8 cellular contexts compared by ENCODE assay signal in the genomic region with DNA sequence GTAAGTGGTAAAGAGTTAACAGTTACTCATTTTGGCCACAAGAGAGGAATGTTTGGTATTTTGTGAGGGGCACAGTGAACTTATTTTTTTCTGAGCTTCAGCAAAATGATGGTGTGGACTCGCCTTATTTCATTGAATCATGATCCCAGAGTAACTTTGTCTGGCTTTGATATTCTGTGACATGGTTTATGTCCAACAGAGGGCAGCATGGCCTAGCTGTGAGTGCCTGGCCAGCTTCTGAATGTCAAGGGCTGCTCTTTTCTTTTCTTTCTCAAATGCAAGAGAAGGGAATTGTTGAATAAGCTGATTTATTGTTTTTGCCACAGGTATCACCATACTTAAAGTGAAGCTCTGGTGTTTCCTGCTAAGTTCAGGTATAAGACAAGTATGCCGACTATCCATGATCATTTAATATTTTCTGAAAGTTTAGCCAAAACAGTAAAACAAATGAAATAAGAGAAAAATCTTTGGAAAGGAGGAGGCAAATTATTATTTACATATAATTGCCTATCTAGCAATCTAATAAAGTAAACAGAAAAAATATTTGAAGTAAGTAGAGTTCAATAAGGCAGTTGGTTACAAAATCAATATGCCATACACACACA.
A peak's percentile ranks its signal among the peaks of the same experiment; 100 is the strongest.
DNase-seq lines count a peak whose midpoint lies in the region; ATAC-seq and TF ChIP-seq lines count a peak whose summit lies in the region.

No MANE protein-coding gene starts in this region.

- no peak overlapping the region for H3K4me3 ChIP-seq in AG04449 (ENCODE audit: low read depth, low read length)

- DNase-seq in AG04449 (ENCODE audit: low read depth, low spot score) (no peak), NCI-H774 (lab: John Stamatoyannopoulos, UW) (peak; percentile 47), dedifferentiated amniotic fluid mesenchymal stem cell (ENCODE audit: extremely low spot score) (peak; percentile 51), medulla oblongata (ENCODE audit: extremely low spot score) (peak; percentile 69), GM19240 (ENCODE audit: insufficient read length, low spot score) (no peak)
- no peak for DNase-seq in stimulated activated CD4-positive, alpha-beta T cell treated with anti-CD3 and anti-CD28 coated beads, Interleukin-4, amount 100 ng/mL, for 24 hours

- ATAC-seq in GM19351 (IDR thresholded peaks at IDR 0.05; ENCODE audit: unreplicated experiment) (peak; percentile 47), HG02885 (IDR thresholded peaks at IDR 0.05; ENCODE audit: poor library complexity, unreplicated experiment) (no peak)

- POLR2A ChIA-PET in AG04449 (lab: Yijun Ruan, JAX): no interaction called here

- CTCF ChIA-PET in AG04449 (lab: Yijun Ruan, JAX): interaction anchor here (0.8 to 9.8 kb wide), 34 partner anchors 8 to 1852 kb away, joined by 3 to 123 read pairs (median 4); no protein-coding TSS in a partner anchor

- peak; percentile 56 for TF ChIP-seq CTCF in AG04449 (IDR thresholded peaks at IDR 0.05; ENCODE audit: insufficient read depth, low read length, missing control alignments)

Comparison
In these comparisons a context has a peak if more than half of its experiments do, and no peak if none do; other contexts are left out.
1. DNase-seq: peak in NCI-H774 (single experiment), dedifferentiated amniotic fluid mesenchymal stem cell (single experiment) and medulla oblongata (single experiment); none in AG04449 (single experiment), GM19240 (single experiment) and stimulated activated CD4-positive, alpha-beta T cell treated with anti-CD3 and anti-CD28 coated beads, Interleukin-4, amount 100 ng/mL, for 24 hours (single experiment).